1 cellular context compared by ENCODE assay signal in genomic region chr7:129866251-129866650, GRCh38.
TF ChIP-seq lines count a peak whose summit lies in the region.

No MANE protein-coding gene starts in this region.

TF ChIP-seq in HCT116, 20 proteins besides CTCF, POLR2A, EP300 and RAD21 (continued from another document):
- TF ChIP-seq, protein P1, sequence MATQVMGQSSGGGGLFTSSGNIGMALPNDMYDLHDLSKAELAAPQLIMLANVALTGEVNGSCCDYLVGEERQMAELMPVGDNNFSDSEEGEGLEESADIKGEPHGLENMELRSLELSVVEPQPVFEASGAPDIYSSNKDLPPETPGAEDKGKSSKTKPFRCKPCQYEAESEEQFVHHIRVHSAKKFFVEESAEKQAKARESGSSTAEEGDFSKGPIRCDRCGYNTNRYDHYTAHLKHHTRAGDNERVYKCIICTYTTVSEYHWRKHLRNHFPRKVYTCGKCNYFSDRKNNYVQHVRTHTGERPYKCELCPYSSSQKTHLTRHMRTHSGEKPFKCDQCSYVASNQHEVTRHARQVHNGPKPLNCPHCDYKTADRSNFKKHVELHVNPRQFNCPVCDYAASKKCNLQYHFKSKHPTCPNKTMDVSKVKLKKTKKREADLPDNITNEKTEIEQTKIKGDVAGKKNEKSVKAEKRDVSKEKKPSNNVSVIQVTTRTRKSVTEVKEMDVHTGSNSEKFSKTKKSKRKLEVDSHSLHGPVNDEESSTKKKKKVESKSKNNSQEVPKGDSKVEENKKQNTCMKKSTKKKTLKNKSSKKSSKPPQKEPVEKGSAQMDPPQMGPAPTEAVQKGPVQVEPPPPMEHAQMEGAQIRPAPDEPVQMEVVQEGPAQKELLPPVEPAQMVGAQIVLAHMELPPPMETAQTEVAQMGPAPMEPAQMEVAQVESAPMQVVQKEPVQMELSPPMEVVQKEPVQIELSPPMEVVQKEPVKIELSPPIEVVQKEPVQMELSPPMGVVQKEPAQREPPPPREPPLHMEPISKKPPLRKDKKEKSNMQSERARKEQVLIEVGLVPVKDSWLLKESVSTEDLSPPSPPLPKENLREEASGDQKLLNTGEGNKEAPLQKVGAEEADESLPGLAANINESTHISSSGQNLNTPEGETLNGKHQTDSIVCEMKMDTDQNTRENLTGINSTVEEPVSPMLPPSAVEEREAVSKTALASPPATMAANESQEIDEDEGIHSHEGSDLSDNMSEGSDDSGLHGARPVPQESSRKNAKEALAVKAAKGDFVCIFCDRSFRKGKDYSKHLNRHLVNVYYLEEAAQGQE (IDR thresholded peaks at IDR 0.05; ENCODE audit: low read depth) = no peak
- TF ChIP-seq JUND (IDR thresholded peaks at IDR 0.05) (no peak), SP1 (IDR thresholded peaks at IDR 0.05; ENCODE audit: low read depth) (no peak), SRF (IDR thresholded peaks at IDR 0.05; ENCODE audit: low read depth) (no peak)
